ENCODE assay signal across 1 cellular context in the genomic region with DNA sequence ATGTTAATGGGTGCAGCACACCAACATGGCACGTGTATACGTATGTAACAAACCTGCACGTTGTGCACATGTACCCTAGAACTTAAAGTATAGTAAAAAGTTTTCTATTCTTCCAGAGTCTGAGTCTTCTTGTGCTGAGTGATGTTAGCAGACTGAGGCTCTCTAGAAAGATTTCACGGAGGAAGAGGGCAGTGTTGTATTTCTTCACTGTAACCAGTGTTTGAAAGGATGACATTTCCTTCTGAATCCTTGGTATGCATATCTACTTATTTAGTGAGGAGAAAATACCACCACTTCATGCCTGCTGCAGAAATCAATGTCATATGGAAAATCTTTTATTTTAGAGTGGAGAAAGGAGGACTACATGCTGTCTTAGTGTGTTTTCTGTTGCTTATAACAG.
TF ChIP-seq lines count a peak whose summit lies in the region.

No MANE protein-coding gene starts in this region.

TF ChIP-seq in GM23338, 12 proteins besides CTCF, POLR2A, EP300 and RAD21 (continued from another document):
- TF ChIP-seq, protein P1, sequence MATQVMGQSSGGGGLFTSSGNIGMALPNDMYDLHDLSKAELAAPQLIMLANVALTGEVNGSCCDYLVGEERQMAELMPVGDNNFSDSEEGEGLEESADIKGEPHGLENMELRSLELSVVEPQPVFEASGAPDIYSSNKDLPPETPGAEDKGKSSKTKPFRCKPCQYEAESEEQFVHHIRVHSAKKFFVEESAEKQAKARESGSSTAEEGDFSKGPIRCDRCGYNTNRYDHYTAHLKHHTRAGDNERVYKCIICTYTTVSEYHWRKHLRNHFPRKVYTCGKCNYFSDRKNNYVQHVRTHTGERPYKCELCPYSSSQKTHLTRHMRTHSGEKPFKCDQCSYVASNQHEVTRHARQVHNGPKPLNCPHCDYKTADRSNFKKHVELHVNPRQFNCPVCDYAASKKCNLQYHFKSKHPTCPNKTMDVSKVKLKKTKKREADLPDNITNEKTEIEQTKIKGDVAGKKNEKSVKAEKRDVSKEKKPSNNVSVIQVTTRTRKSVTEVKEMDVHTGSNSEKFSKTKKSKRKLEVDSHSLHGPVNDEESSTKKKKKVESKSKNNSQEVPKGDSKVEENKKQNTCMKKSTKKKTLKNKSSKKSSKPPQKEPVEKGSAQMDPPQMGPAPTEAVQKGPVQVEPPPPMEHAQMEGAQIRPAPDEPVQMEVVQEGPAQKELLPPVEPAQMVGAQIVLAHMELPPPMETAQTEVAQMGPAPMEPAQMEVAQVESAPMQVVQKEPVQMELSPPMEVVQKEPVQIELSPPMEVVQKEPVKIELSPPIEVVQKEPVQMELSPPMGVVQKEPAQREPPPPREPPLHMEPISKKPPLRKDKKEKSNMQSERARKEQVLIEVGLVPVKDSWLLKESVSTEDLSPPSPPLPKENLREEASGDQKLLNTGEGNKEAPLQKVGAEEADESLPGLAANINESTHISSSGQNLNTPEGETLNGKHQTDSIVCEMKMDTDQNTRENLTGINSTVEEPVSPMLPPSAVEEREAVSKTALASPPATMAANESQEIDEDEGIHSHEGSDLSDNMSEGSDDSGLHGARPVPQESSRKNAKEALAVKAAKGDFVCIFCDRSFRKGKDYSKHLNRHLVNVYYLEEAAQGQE (IDR thresholded peaks at IDR 0.05; ENCODE audit: unreplicated experiment), result no peak
- TF ChIP-seq EZH2phosphoT487 (IDR thresholded peaks at IDR 0.05; ENCODE audit: unreplicated experiment), result no peak
TF ChIP-seq in GM23338: peak in this region for 0.
